ENCODE assay signal across 12 cellular contexts in the genomic region with DNA sequence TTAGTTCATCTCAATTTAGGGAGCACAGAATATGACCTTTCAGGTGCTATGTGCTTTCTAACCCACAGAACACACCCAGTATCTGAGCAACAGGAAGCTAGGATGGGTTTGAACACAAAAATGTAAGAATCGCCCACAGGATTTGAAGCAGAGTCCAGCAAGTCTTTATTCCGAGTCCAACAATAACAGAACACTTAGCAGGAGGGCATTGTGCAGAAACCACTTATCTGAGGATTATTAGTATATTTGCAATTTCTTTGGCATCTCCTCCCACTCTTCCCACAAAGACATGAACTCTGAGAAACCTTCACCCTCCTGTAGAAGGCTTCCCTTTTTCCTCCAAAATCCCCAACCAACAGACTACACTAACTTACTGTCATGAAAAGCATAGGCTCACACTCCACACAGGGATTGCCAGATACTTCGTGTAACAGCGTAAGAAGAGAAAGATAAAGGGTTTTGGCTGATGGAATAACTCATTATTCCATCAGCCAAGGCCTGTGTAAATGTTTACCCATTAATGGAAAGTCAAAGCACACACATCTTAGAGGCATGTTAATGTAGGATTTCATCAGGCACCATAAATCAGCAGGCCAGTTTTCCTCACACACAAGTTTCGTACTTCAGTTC. TPM values are rescaled to one million over a fixed set of nuclear protein-coding genes. Genes with fewer than 3 reads are reported as not detected.
DNase-seq lines count a peak whose midpoint lies in the region; ATAC-seq and TF ChIP-seq lines count a peak whose summit lies in the region.
"Had no signal": no experiment of that assay in that cellular context is flagged by ENCODE, and none has a peak within 500 bp of the region (broad histone marks: within the 10 kb centered on the region; RNA-seq: fewer than 3 reads in every experiment).

No MANE protein-coding gene starts in this region.

- no peak for ATAC-seq in GM18517 (IDR thresholded peaks at IDR 0.05; ENCODE audit: unreplicated experiment)
- ATAC-seq in HG03039 (IDR thresholded peaks at IDR 0.05; ENCODE audit: unreplicated experiment): no peak

- peak overlapping the region; percentile 29 for H3K27ac Mint-ChIP-seq in type B pancreatic cell
- H3K27ac Mint-ChIP-seq: activated CD4-positive, alpha-beta memory T cell treated with anti-CD3 and anti-CD28 coated beads for 36 hours had no signal

- peaks cover 12% of the 10 kb centered on the region for H3K36me3 Mint-ChIP-seq in type B pancreatic cell
- H3K36me3 Mint-ChIP-seq: activated CD4-positive, alpha-beta memory T cell treated with anti-CD3 and anti-CD28 coated beads for 36 hours had no signal

- H3K4me1 Mint-ChIP-seq in type B pancreatic cell (ENCODE audit: unreplicated experiment): peaks cover 40% of the 10 kb centered on the region

- DNase-seq in NCI-H510A treated with DMSO at 0.1 percent for 48 hours (lab: John Stamatoyannopoulos, UW): peak; percentile 46
- DNase-seq in NCI-H510A (lab: John Stamatoyannopoulos, UW): no peak
- DNase-seq in RPMI7951 (ENCODE audit: low read depth): peak; percentile 77
- peak; percentile 67 for DNase-seq in glomerular visceral epithelial cell (ENCODE audit: extremely low spot score)
- DNase-seq in type B pancreatic cell (ENCODE audit: extremely low spot score, unreplicated experiment): no peak
- no peak for DNase-seq in SHP77 treated with DMSO at 0.1 percent for 48 hours (lab: John Stamatoyannopoulos, UW)
- DNase-seq: activated CD4-positive, alpha-beta memory T cell treated with anti-CD3 and anti-CD28 coated beads for 36 hours; AML-193; anterior cingulate cortex; heart right ventricle had no signal

- H3K9me3 Mint-ChIP-seq in type B pancreatic cell: no peaks in the 10 kb centered on the region
- H3K9me3 Mint-ChIP-seq: activated CD4-positive, alpha-beta memory T cell treated with anti-CD3 and anti-CD28 coated beads for 36 hours had no signal

- no peaks in the 10 kb centered on the region for H3K27me3 Mint-ChIP-seq in type B pancreatic cell
- H3K27me3 Mint-ChIP-seq: activated CD4-positive, alpha-beta memory T cell treated with anti-CD3 and anti-CD28 coated beads for 36 hours had no signal

- no peak for TF ChIP-seq CTCF in type B pancreatic cell (conservative IDR thresholded peaks at IDR 0.05)

- peak overlapping the region; percentile 64 for H3K4me3 Mint-ChIP-seq in type B pancreatic cell
- H3K4me3 Mint-ChIP-seq: activated CD4-positive, alpha-beta memory T cell treated with anti-CD3 and anti-CD28 coated beads for 36 hours had no signal

RNA-seq across cellular contexts. Expression of a gene that starts 16.1 kb away (rescaled TPM):
- 12.9 and 21.0 TPM in 2 replicates for total RNA-seq in RPMI7951 (2014; rRNA removed; shearing (Covaris generic))
- 35.6 and 45.6 TPM in 2 replicates for total RNA-seq in type B pancreatic cell (ENCODE audit: low replicate concordance)

Comparison
In these comparisons a context has a peak if more than half of its experiments do, and no peak if none do; other contexts are left out.
1. DNase-seq: peak in NCI-H510A treated with DMSO at 0.1 percent for 48 hours (single experiment), RPMI7951 (single experiment) and glomerular visceral epithelial cell (single experiment); none in NCI-H510A (single experiment), type B pancreatic cell (single experiment) and SHP77 treated with DMSO at 0.1 percent for 48 hours (single experiment).